In the genomic region with DNA sequence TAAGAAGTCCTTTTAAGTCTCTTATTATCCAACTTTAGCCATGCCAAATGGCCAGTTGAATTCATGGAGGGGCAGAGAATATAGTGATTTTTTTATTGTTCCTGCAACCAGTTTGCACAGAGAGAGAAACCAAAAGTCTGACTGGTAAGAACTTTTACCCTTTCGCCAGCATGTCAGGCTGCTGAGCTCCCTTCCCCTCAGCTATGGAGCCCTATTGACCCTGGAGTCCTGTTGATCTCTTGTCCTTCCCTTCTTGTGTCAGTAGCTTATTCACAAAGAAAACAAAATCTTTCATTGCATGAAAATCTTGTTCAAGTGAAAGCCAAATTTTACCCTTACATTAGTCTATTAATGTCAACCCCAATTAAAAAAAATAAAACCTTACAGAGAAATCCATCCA, we compare ENCODE assay signal across 26 cellular contexts. TPM values are rescaled to one million over a fixed set of nuclear protein-coding genes. Genes with fewer than 3 reads are reported as not detected.
"Had no signal": no experiment of that assay in that cellular context is flagged by ENCODE, and none has a peak within 500 bp of the region (broad histone marks: within the 10 kb centered on the region; RNA-seq: fewer than 3 reads in every experiment).

No MANE protein-coding gene starts in this region.

- H3K27me3 ChIP-seq: SJSA1 had no signal

- H3K27ac ChIP-seq: HL-60, SJSA1, SK-N-MC had no signal

- H3K4me1 ChIP-seq: SJSA1 had no signal

- DNase-seq: Karpas-422, KG1, MM.1S, MV-4-11, NCI-H1048, NCI-H1105, NCI-H1417, NCI-H1436 treated with DMSO at 0.1 percent for 48 hours, NCI-H1694, NCI-H1930, NCI-H2081 treated with DMSO at 0.1 percent for 48 hours, NCI-H2171, NCI-H226, NCI-H446, NCI-H510A, NCI-H524 treated with DMSO at 0.1 percent for 48 hours, NCI-H69, NCI-H774, Right ventricle myocardium superior, RPMI8226, SIG-M5, SW 1271 had no signal

- H3K4me3 ChIP-seq: SJSA1, SK-N-MC had no signal

- H3K9me3 ChIP-seq: SJSA1 had no signal

- H3K36me3 ChIP-seq: SJSA1 had no signal

RNA-seq across cellular contexts. Expression of a gene that starts 1.5 kb away (rescaled TPM):
- total RNA-seq: M059J, SJSA1 had no signal
